28 cellular contexts compared by ENCODE assay signal in genomic region chr19:54536956-54537355, GRCh38. TPM values are rescaled to one million over a fixed set of nuclear protein-coding genes. Genes with fewer than 3 reads are reported as not detected.
DNase-seq lines count a peak whose midpoint lies in the region; ATAC-seq and TF ChIP-seq lines count a peak whose summit lies in the region.
"Had no signal": no experiment of that assay in that cellular context is flagged by ENCODE, and none has a peak within 500 bp of the region (broad histone marks: within the 10 kb centered on the region; RNA-seq: fewer than 3 reads in every experiment).

No MANE protein-coding gene starts in this region.

- DNase-seq in mesenteric fat pad (ENCODE audit: low spot score) (peak; percentile 82), dermis blood vessel endothelial cell (no peak), amniotic stem cell (lab: John Stamatoyannopoulos, UW) (no peak), Peyer's patch (no peak)
- no peak for DNase-seq in stimulated activated effector memory CD8-positive, alpha-beta T cell treated with anti-CD3 and anti-CD28 coated beads, Interleukin-12 subunit alpha, Interleukin-12 subunit beta, amount 100 ng/mL, for 72 hours (ENCODE audit: low spot score in 2 of 2)
- DNase-seq: 8988T; ACHN; BE2C; C1 segment of cervical spinal cord; CD4-positive, alpha-beta memory T cell; CD4-positive, CD25-positive, alpha-beta regulatory T cell; CD8-positive, alpha-beta memory T cell; COR-L47; DMS 273 treated with DMSO at 0.1 percent for 48 hours; DMS153; DMS53; DMS79; DND-41; EL; GDM1 had no signal

- no peak overlapping the region for H3K4me3 Mint-ChIP-seq in stimulated activated effector memory CD8-positive, alpha-beta T cell treated with anti-CD3 and anti-CD28 coated beads, Interleukin-12 subunit alpha, Interleukin-12 subunit beta, amount 100 ng/mL, for 72 hours
- H3K4me3 Mint-ChIP-seq: CD4-positive, CD25-positive, alpha-beta regulatory T cell; CD8-positive, alpha-beta memory T cell had no signal

- H3K36me3 Mint-ChIP-seq in stimulated activated effector memory CD8-positive, alpha-beta T cell treated with anti-CD3 and anti-CD28 coated beads, Interleukin-12 subunit alpha, Interleukin-12 subunit beta, amount 100 ng/mL, for 72 hours, result peaks cover 5% of the 10 kb centered on the region
- H3K36me3 Mint-ChIP-seq: CD4-positive, alpha-beta memory T cell; CD4-positive, CD25-positive, alpha-beta regulatory T cell; CD8-positive, alpha-beta memory T cell had no signal

- no peak for TF ChIP-seq CTCF in Peyer's patch (IDR thresholded peaks at IDR 0.05)

- no peaks in the 10 kb centered on the region for H4K20me1 ChIP-seq in BLaER1
- no peaks in the 10 kb centered on the region for H4K20me1 ChIP-seq in BLaER1 treated with 17β-estradiol and CSF1 and Interleukin-3, amounts not matched to agents 10 nM and 100 nM

- H3K36me3 ChIP-seq in BLaER1, result no peaks in the 10 kb centered on the region
- H3K36me3 ChIP-seq in BLaER1 treated with 17β-estradiol and CSF1 and Interleukin-3, amounts not matched to agents 10 nM and 100 nM, result peaks cover 0 to 7% (median 0%) of the 10 kb centered on the region in 11 experiments; a peak in 5 of 22 replicates
- no peaks in the 10 kb centered on the region for H3K36me3 ChIP-seq in Peyer's patch
- H3K36me3 ChIP-seq: BE2C had no signal

- H3K27ac Mint-ChIP-seq in stimulated activated effector memory CD8-positive, alpha-beta T cell treated with anti-CD3 and anti-CD28 coated beads, Interleukin-12 subunit alpha, Interleukin-12 subunit beta, amount 100 ng/mL, for 72 hours, result peak overlapping the region; percentile 79
- H3K27ac Mint-ChIP-seq: CD14-positive monocyte; CD4-positive, alpha-beta memory T cell; CD4-positive, CD25-positive, alpha-beta regulatory T cell; CD8-positive, alpha-beta memory T cell had no signal

- H3K4me1 Mint-ChIP-seq in stimulated activated effector memory CD8-positive, alpha-beta T cell treated with anti-CD3 and anti-CD28 coated beads, Interleukin-12 subunit alpha, Interleukin-12 subunit beta, amount 100 ng/mL, for 72 hours, result peaks cover 26% of the 10 kb centered on the region

- H3K4me1 ChIP-seq in BLaER1 (peaks cover 74% of the 10 kb centered on the region), Peyer's patch (no peaks in the 10 kb centered on the region)
- peaks cover 69 to 79% (median 74%) of the 10 kb centered on the region in 10 experiments for H3K4me1 ChIP-seq in BLaER1 treated with 17β-estradiol and CSF1 and Interleukin-3, amounts not matched to agents 10 nM and 100 nM
- H3K4me1 ChIP-seq: BE2C had no signal

- H3K27ac ChIP-seq in BLaER1, result no peak overlapping the region
- peak overlapping the region in 3 of 11 experiments; percentile 40 to 47 (median 46); a peak in 7 of 22 replicates for H3K27ac ChIP-seq in BLaER1 treated with 17β-estradiol and CSF1 and Interleukin-3, amounts not matched to agents 10 nM and 100 nM
- H3K27ac ChIP-seq in Peyer's patch, result no peak overlapping the region

- ATAC-seq in stimulated activated effector memory CD8-positive, alpha-beta T cell treated with anti-CD3 and anti-CD28 coated beads, Interleukin-12 subunit alpha, Interleukin-12 subunit beta, amount 100 ng/mL, for 72 hours, result no peak
- no peak for ATAC-seq in GM21515 (IDR thresholded peaks at IDR 0.05; ENCODE audit: unreplicated experiment)
- ATAC-seq: GM12878 had no signal

- TF ChIP-seq POLR2A in Peyer's patch (IDR thresholded peaks at IDR 0.05), result no peak

- H3K4me3 ChIP-seq in BLaER1 (no peak overlapping the region), Peyer's patch (no peak overlapping the region)
- no peak overlapping the region for H3K4me3 ChIP-seq in BLaER1 treated with 17β-estradiol and CSF1 and Interleukin-3, amounts not matched to agents 10 nM and 100 nM
- H3K4me3 ChIP-seq: GM12878 had no signal

- H3K9me3 ChIP-seq in BLaER1, result peaks cover 15% of the 10 kb centered on the region
- peaks cover 0 to 18% (median 15%) of the 10 kb centered on the region in 11 experiments; a peak in 20 of 22 replicates for H3K9me3 ChIP-seq in BLaER1 treated with 17β-estradiol and CSF1 and Interleukin-3, amounts not matched to agents 10 nM and 100 nM (replicated peaks in 1 of 11)
- no peaks in the 10 kb centered on the region for H3K9me3 ChIP-seq in Peyer's patch
- H3K9me3 ChIP-seq: BE2C had no signal

- H3K9ac ChIP-seq in BLaER1, result no peak overlapping the region
- H3K9ac ChIP-seq in BLaER1 treated with 17β-estradiol and CSF1 and Interleukin-3, amounts not matched to agents 10 nM and 100 nM, result no peak overlapping the region; a peak in 1 of 22 replicates

- H3K27me3 ChIP-seq in BLaER1 (no peaks in the 10 kb centered on the region), Peyer's patch (no peaks in the 10 kb centered on the region)
- no peaks in the 10 kb centered on the region for H3K27me3 ChIP-seq in BLaER1 treated with 17β-estradiol and CSF1 and Interleukin-3, amounts not matched to agents 10 nM and 100 nM

- no peaks in the 10 kb centered on the region for H3K9me3 Mint-ChIP-seq in stimulated activated effector memory CD8-positive, alpha-beta T cell treated with anti-CD3 and anti-CD28 coated beads, Interleukin-12 subunit alpha, Interleukin-12 subunit beta, amount 100 ng/mL, for 72 hours
- H3K9me3 Mint-ChIP-seq: CD8-positive, alpha-beta memory T cell had no signal

- H3K4me2 ChIP-seq in BLaER1, result peak overlapping the region; percentile 81
- peak overlapping the region; percentile 81 to 95 (median 91) for H3K4me2 ChIP-seq in BLaER1 treated with 17β-estradiol and CSF1 and Interleukin-3, amounts not matched to agents 10 nM and 100 nM

RNA-seq across cellular contexts. Expression of gene LAIR2, which starts 34.3 kb away (rescaled TPM):
- total RNA-seq in mesenteric fat pad (1.7 TPM), dermis blood vessel endothelial cell (not detected in 2 replicates), Peyer's patch (not detected)
- total RNA-seq: A673, Daoy, G401, GM12878 had no signal

RNA-seq across cellular contexts. Expression of gene LILRA2, which starts 36.6 kb away (rescaled TPM):
- total RNA-seq in mesenteric fat pad (10.0 TPM), dermis blood vessel endothelial cell (not detected in 2 replicates), Peyer's patch (1 to 10 TPM in 1 of 4 donors, under 1 TPM in 1, not detected in 2; 0.80 to 1.7 TPM)
- total RNA-seq: A673; CD4-positive, CD25-positive, alpha-beta regulatory T cell; CD8-positive, alpha-beta memory T cell; Daoy; G401 had no signal

RNA-seq across cellular contexts. Expression of gene LILRA1, which starts 56.5 kb away (rescaled TPM):
- total RNA-seq in mesenteric fat pad, result 3.7 TPM
- total RNA-seq in dermis blood vessel endothelial cell, result not detected in 2 replicates
- not detected for total RNA-seq in Peyer's patch
- total RNA-seq: A673; CD4-positive, alpha-beta memory T cell; CD4-positive, CD25-positive, alpha-beta regulatory T cell; CD8-positive, alpha-beta memory T cell; Daoy; G401; GM12878 had no signal
